ENCODE assay signal across 1 cellular context in the genomic region with DNA sequence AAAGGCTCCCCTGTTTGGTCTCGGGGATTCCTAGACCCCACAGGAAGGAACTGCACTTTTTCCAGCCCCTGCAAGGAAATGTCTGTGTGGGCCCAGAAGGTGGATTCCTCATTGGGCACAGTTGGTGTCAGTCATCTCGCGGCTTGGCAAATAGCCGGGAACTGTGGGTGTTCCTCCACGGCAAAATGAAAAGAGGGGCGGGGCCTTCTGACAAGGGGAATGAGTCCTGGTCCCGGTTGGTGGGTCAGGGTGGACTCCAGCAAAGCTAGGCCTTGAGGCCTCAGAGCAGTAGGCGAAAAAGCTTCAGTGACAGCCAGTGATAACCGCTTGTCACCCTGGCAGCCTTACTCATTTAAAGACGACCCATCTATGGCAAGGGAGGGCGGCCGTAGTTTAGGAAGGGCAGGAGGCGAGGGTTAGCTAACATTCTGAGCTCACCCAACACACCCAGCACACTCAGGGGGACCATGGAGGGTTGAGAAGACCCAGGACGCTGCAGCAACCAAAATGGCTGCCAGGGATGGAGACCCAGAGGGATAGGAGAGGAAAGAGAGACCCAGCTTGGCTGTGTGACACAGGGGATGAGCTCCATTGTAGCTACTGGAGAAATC.
TF ChIP-seq lines count a peak whose summit lies in the region.

No MANE protein-coding gene starts in this region.

TF ChIP-seq in SK-N-SH, 30 proteins besides CTCF, POLR2A, EP300 and RAD21:
- TF ChIP-seq, protein P1, sequence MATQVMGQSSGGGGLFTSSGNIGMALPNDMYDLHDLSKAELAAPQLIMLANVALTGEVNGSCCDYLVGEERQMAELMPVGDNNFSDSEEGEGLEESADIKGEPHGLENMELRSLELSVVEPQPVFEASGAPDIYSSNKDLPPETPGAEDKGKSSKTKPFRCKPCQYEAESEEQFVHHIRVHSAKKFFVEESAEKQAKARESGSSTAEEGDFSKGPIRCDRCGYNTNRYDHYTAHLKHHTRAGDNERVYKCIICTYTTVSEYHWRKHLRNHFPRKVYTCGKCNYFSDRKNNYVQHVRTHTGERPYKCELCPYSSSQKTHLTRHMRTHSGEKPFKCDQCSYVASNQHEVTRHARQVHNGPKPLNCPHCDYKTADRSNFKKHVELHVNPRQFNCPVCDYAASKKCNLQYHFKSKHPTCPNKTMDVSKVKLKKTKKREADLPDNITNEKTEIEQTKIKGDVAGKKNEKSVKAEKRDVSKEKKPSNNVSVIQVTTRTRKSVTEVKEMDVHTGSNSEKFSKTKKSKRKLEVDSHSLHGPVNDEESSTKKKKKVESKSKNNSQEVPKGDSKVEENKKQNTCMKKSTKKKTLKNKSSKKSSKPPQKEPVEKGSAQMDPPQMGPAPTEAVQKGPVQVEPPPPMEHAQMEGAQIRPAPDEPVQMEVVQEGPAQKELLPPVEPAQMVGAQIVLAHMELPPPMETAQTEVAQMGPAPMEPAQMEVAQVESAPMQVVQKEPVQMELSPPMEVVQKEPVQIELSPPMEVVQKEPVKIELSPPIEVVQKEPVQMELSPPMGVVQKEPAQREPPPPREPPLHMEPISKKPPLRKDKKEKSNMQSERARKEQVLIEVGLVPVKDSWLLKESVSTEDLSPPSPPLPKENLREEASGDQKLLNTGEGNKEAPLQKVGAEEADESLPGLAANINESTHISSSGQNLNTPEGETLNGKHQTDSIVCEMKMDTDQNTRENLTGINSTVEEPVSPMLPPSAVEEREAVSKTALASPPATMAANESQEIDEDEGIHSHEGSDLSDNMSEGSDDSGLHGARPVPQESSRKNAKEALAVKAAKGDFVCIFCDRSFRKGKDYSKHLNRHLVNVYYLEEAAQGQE (IDR thresholded peaks at IDR 0.05; ENCODE audit: low read depth, low read length) = no peak
- TF ChIP-seq, protein P2, sequence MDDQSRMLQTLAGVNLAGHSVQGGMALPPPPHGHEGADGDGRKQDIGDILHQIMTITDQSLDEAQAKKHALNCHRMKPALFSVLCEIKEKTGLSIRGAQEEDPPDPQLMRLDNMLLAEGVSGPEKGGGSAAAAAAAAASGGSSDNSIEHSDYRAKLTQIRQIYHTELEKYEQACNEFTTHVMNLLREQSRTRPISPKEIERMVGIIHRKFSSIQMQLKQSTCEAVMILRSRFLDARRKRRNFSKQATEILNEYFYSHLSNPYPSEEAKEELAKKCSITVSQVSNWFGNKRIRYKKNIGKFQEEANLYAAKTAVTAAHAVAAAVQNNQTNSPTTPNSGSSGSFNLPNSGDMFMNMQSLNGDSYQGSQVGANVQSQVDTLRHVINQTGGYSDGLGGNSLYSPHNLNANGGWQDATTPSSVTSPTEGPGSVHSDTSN (IDR thresholded peaks at IDR 0.05) = peak; percentile 46; the same call in 1 of the 2 replicates
- TF ChIP-seq YY1 (IDR thresholded peaks at IDR 0.05; ENCODE audit: low read depth) = no peak
- TF ChIP-seq RFX5 (IDR thresholded peaks at IDR 0.05; ENCODE audit: low read length) = no peak
- no peak for TF ChIP-seq GABPA (IDR thresholded peaks at IDR 0.05; ENCODE audit: low read depth)
